ENCODE assay signal across 9 cellular contexts in genomic region chr5:58466939-58467338, GRCh38. TPM values are rescaled to one million over a fixed set of nuclear protein-coding genes. Genes with fewer than 3 reads are reported as not detected.
DNase-seq lines count a peak whose midpoint lies in the region; TF ChIP-seq lines count a peak whose summit lies in the region.
"Had no signal": no experiment of that assay in that cellular context is flagged by ENCODE, and none has a peak within 500 bp of the region (broad histone marks: within the 10 kb centered on the region; RNA-seq: fewer than 3 reads in every experiment).

No MANE protein-coding gene starts in this region.

- no peak overlapping the region for H3K4me3 Mint-ChIP-seq in activated naive CD4-positive, alpha-beta T cell treated with anti-CD3 and anti-CD28 coated beads, Interleukin-2, amount 10 ng/mL, durations not matched to agents 7 days and 5 days

- no peak overlapping the region for H3K27ac Mint-ChIP-seq in activated naive CD4-positive, alpha-beta T cell treated with anti-CD3 and anti-CD28 coated beads, Interleukin-2, amount 10 ng/mL, durations not matched to agents 7 days and 5 days

- H3K9me3 ChIP-seq in neuronal stem cell (replicated peaks in 1 of 2; ENCODE audit: control insufficient read depth in 2 of 2, insufficient read depth in 1 of 2, low read depth in 1 of 2, low read length in 2 of 2) (no peaks in the 10 kb centered on the region), esophagus muscularis mucosa (no peaks in the 10 kb centered on the region)

- peaks cover 5 to 6% of the 10 kb centered on the region in 2 donors for H3K4me1 ChIP-seq in neuronal stem cell (ENCODE audit: control insufficient read depth in 2 of 2, insufficient read depth in 1 of 2, low read depth in 1 of 2, low read length in 2 of 2)
- H3K4me1 ChIP-seq in esophagus muscularis mucosa = no peaks in the 10 kb centered on the region

- no peak overlapping the region for H2AK5ac ChIP-seq in neuronal stem cell (ENCODE audit: low read depth, low read length)

- no peaks in the 10 kb centered on the region for H3K9me3 Mint-ChIP-seq in activated naive CD4-positive, alpha-beta T cell treated with anti-CD3 and anti-CD28 coated beads, Interleukin-2, amount 10 ng/mL, durations not matched to agents 7 days and 5 days

- no peaks in the 10 kb centered on the region for H3K27me3 ChIP-seq in neuronal stem cell (ENCODE audit: control insufficient read depth in 3 of 3, insufficient read depth in 3 of 3, low read depth in 1 of 3, low read length in 3 of 3)
- H3K27me3 ChIP-seq in esophagus muscularis mucosa = no peaks in the 10 kb centered on the region

- no peak overlapping the region for H2BK12ac ChIP-seq in neuronal stem cell (ENCODE audit: low read length)

- TF ChIP-seq RAD21 in Ishikawa (IDR thresholded peaks at IDR 0.05; ENCODE audit: low read depth) = no peak

- no peak overlapping the region for H3K9ac ChIP-seq in neuronal stem cell (ENCODE audit: low read depth, low read length, poor library complexity)

- no peak overlapping the region for H2BK5ac ChIP-seq in neuronal stem cell (ENCODE audit: low read length)

- no peak for TF ChIP-seq POLR2A in esophagus muscularis mucosa (IDR thresholded peaks at IDR 0.05; ENCODE audit: low read depth)

- WGBS in neuronal stem cell (ENCODE audit: extremely low coverage in 2 of 2, insufficient read length in 2 of 2, insufficient replicate concordance in 1 of 2), 2 donors = no CpG with 5 or more reads among the region's 4 CpGs
- 51% methylated on average over 4 of the region's 4 CpGs for WGBS in esophagus muscularis mucosa

- H3K4ac ChIP-seq in neuronal stem cell (ENCODE audit: low read length) = no peak overlapping the region

- no peak overlapping the region for H3K27ac ChIP-seq in neuronal stem cell (replicated peaks; ENCODE audit: low read length)
- H3K27ac ChIP-seq in esophagus muscularis mucosa (replicated peaks in 1 of 4) = no peak overlapping the region

- intact Hi-C loops in esophagus muscularis mucosa (cut with DNase I) = loop anchor here (10.0 kb wide), 1 partner anchor 1562 kb away; the partner anchor contains the start of gene SETD9

- peaks cover 6% of the 10 kb centered on the region for H3K27me3 Mint-ChIP-seq in activated naive CD4-positive, alpha-beta T cell treated with anti-CD3 and anti-CD28 coated beads, Interleukin-2, amount 10 ng/mL, durations not matched to agents 7 days and 5 days

- H3K4me2 ChIP-seq in neuronal stem cell (ENCODE audit: insufficient read depth, low read length, poor library complexity, severe bottlenecking) = no peak overlapping the region

- TF ChIP-seq CTCF in esophagus muscularis mucosa (IDR thresholded peaks at IDR 0.05) = no peak

- peak overlapping the region; percentile 17 for H2AFZ ChIP-seq in neuronal stem cell (ENCODE audit: low read length)

- no peaks in the 10 kb centered on the region for H3K36me3 ChIP-seq in neuronal stem cell (replicated peaks in 1 of 2; ENCODE audit: control insufficient read depth in 2 of 2, insufficient read depth in 2 of 2, low read length in 2 of 2)
- no peaks in the 10 kb centered on the region for H3K36me3 ChIP-seq in esophagus muscularis mucosa

- H3K4me3 ChIP-seq in neuronal stem cell (ENCODE audit: low read length in 2 of 2) = no peak overlapping the region
- no peak overlapping the region for H3K4me3 ChIP-seq in esophagus muscularis mucosa

- H3K14ac ChIP-seq in neuronal stem cell (ENCODE audit: low read length) = no peak overlapping the region

- H3K18ac ChIP-seq in neuronal stem cell (ENCODE audit: low read length) = no peak overlapping the region

- H2BK15ac ChIP-seq in neuronal stem cell (ENCODE audit: low read length) = no peak overlapping the region

- H2BK120ac ChIP-seq in neuronal stem cell (ENCODE audit: low read depth, low read length) = no peak overlapping the region

- H3K4me1 Mint-ChIP-seq in activated naive CD4-positive, alpha-beta T cell treated with anti-CD3 and anti-CD28 coated beads, Interleukin-2, amount 10 ng/mL, durations not matched to agents 7 days and 5 days = peaks cover 14% of the 10 kb centered on the region

- H4K91ac ChIP-seq in neuronal stem cell (ENCODE audit: low read depth, low read length, poor library complexity) = no peak overlapping the region

- no peaks in the 10 kb centered on the region for H3K79me1 ChIP-seq in neuronal stem cell (ENCODE audit: low read depth, low read length)

- no peak overlapping the region for H4K8ac ChIP-seq in neuronal stem cell (ENCODE audit: low read depth, low read length)

- no peaks in the 10 kb centered on the region for H3K36me3 Mint-ChIP-seq in activated naive CD4-positive, alpha-beta T cell treated with anti-CD3 and anti-CD28 coated beads, Interleukin-2, amount 10 ng/mL, durations not matched to agents 7 days and 5 days

- peak; percentile 9 for DNase-seq in NCI-H82 (lab: John Stamatoyannopoulos, UW)
- DNase-seq in NCI-H82 treated with DMSO at 0.1 percent for 48 hours (lab: John Stamatoyannopoulos, UW; ENCODE audit: unreplicated experiment) = no peak
- peak; percentile 77 for DNase-seq in H4 (ENCODE audit: low spot score)
- DNase-seq in activated naive CD4-positive, alpha-beta T cell treated with anti-CD3 and anti-CD28 coated beads, Interleukin-2, amount 10 ng/mL, durations not matched to agents 7 days and 5 days = peak; percentile 43
- no peak for DNase-seq in neuronal stem cell (ENCODE audit: low spot score)
- no peak for DNase-seq in NCI-H345 treated with DMSO at 0.1 percent for 48 hours (lab: John Stamatoyannopoulos, UW; ENCODE audit: unreplicated experiment)
- DNase-seq in esophagus muscularis mucosa (ENCODE audit: extremely low spot score) = no peak

- no peak for TF ChIP-seq EP300 in Ishikawa (IDR thresholded peaks at IDR 0.05; ENCODE audit: borderline replicate concordance)
- TF ChIP-seq EP300 in esophagus muscularis mucosa (IDR thresholded peaks at IDR 0.05) = no peak

- CTCF ChIA-PET in activated naive CD4-positive, alpha-beta T cell treated with anti-CD3 and anti-CD28 coated beads, Interleukin-2, amount 10 ng/mL, durations not matched to agents 7 days and 5 days (lab: Charles Lee) = interaction anchor here (0.7 to 1.5 kb wide), 3 partner anchors 687 to 1169 kb away, joined by 3 to 5 read pairs (median 4); no protein-coding TSS in a partner anchor

- H3K23ac ChIP-seq in neuronal stem cell (ENCODE audit: low read depth, low read length, poor library complexity) = no peak overlapping the region

TF ChIP-seq in Ishikawa, 13 proteins besides CTCF, POLR2A, EP300 and RAD21:
- TF ChIP-seq TCF12 (IDR thresholded peaks at IDR 0.05; ENCODE audit: low read depth) (no peak), YY1 (IDR thresholded peaks at IDR 0.05; ENCODE audit: low read depth) (no peak), CEBPB (IDR thresholded peaks at IDR 0.05) (no peak), FOXM1 (IDR thresholded peaks at IDR 0.05; ENCODE audit: borderline replicate concordance, low read depth) (no peak), TAF1 (IDR thresholded peaks at IDR 0.05; ENCODE audit: low read depth) (no peak), USF1 (IDR thresholded peaks at IDR 0.05) (no peak), CREB1 (IDR thresholded peaks at IDR 0.05; ENCODE audit: low read depth) (no peak)
- TF ChIP-seq, protein P1, sequence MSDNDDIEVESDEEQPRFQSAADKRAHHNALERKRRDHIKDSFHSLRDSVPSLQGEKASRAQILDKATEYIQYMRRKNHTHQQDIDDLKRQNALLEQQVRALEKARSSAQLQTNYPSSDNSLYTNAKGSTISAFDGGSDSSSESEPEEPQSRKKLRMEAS (IDR thresholded peaks at IDR 0.05) = peak; percentile 59

RNA-seq across cellular contexts. Expression of gene PLK2, which starts 7.1 kb away (rescaled TPM):
- total RNA-seq in H4 (2014; rRNA removed; shearing (Covaris generic)) = 56.8 and 67.3 TPM in 2 replicates
- polyA plus RNA-seq in neuronal stem cell (2013, experiment 1 of 2) = 35.2 TPM
- polyA plus RNA-seq in neuronal stem cell (2013, experiment 2 of 2) = 35.0 TPM
- 10 to 100 TPM; 25.7 to 56.5 (median 31.4) TPM for total RNA-seq in esophagus muscularis mucosa

RNA-seq across cellular contexts. Expression of gene GAPT, which starts 24.3 kb away (rescaled TPM):
- not detected in 2 replicates for total RNA-seq in H4 (2014; rRNA removed; shearing (Covaris generic))
- not detected for polyA plus RNA-seq in neuronal stem cell (2013, experiment 1 of 2)
- not detected for polyA plus RNA-seq in neuronal stem cell (2013, experiment 2 of 2)
- 1 to 10 TPM in 2 of 4 donors, under 1 TPM in 1, not detected in 1; 0.80 to 3.3 (median 1.2) TPM for total RNA-seq in esophagus muscularis mucosa
- total RNA-seq: T-helper 2 cell treated with Interferon-gamma antibody and Interleukin-4, amounts not matched to agents 100 ng/mL and 5 ng/mL, for 36 hours had no signal

Comparison
In these comparisons a context has a peak if more than half of its experiments do, and no peak if none do; other contexts are left out.
1. DNase-seq: peak in NCI-H82 (single experiment), H4 (single experiment) and activated naive CD4-positive, alpha-beta T cell treated with anti-CD3 and anti-CD28 coated beads, Interleukin-2, amount 10 ng/mL, durations not matched to agents 7 days and 5 days (single experiment); none in NCI-H82 treated with DMSO at 0.1 percent for 48 hours (single experiment), neuronal stem cell (single experiment), NCI-H345 treated with DMSO at 0.1 percent for 48 hours (single experiment) and esophagus muscularis mucosa (single experiment).